Comparison of ENCODE assay signal across 20 cellular contexts in genomic region chr1:15000030-15000429, GRCh38.
DNase-seq lines count a peak whose midpoint lies in the region; ATAC-seq and TF ChIP-seq lines count a peak whose summit lies in the region.
"Had no signal": no experiment of that assay in that cellular context is flagged by ENCODE, and none has a peak within 500 bp of the region (broad histone marks: within the 10 kb centered on the region; RNA-seq: fewer than 3 reads in every experiment).

No MANE protein-coding gene starts in this region.

- TF ChIP-seq CTCF in right atrium auricular region (IDR thresholded peaks at IDR 0.05) (no peak), brain microvascular endothelial cell (IDR thresholded peaks at IDR 0.05; ENCODE audit: low read depth, low read length, missing control alignments) (peak; percentile 20), kidney epithelial cell (IDR thresholded peaks at IDR 0.05; ENCODE audit: insufficient read depth, low read length, poor library complexity, severe bottlenecking) (peak; percentile 10), ascending aorta (IDR thresholded peaks at IDR 0.05) (no peak)

- H3K9me3 ChIP-seq in right atrium auricular region, result no peaks in the 10 kb centered on the region
- H3K9me3 ChIP-seq in ascending aorta, result no peaks in the 10 kb centered on the region

- H3K4me1 ChIP-seq in right atrium auricular region, result peaks cover 0 to 4% of the 10 kb centered on the region in 2 donors
- no peaks in the 10 kb centered on the region for H3K4me1 ChIP-seq in ascending aorta

- H3K4me3 ChIP-seq in right atrium auricular region, result no peak overlapping the region
- no peak overlapping the region for H3K4me3 ChIP-seq in brain microvascular endothelial cell (ENCODE audit: low read depth, low read length)
- no peak overlapping the region for H3K4me3 ChIP-seq in kidney epithelial cell (ENCODE audit: low read depth, low read length)
- no peak overlapping the region for H3K4me3 ChIP-seq in ascending aorta

- H3K27ac ChIP-seq in right atrium auricular region, result no peak overlapping the region
- no peak overlapping the region for H3K27ac ChIP-seq in brain microvascular endothelial cell
- H3K27ac ChIP-seq in ascending aorta, result no peak overlapping the region

- intact Hi-C loops in Right ventricle myocardium inferior (cut with DNase I) (no loop called here), ascending aorta (cut with DNase I) (no loop called here)

- in situ Hi-C loops in brain microvascular endothelial cell (cut with HindIII; ENCODE audit: low pct_ligation_motif_present, low sequenced_read_pairs), result no loop called here

- H3K27me3 ChIP-seq in right atrium auricular region (no peaks in the 10 kb centered on the region), brain microvascular endothelial cell (replicated peaks) (no peaks in the 10 kb centered on the region), kidney epithelial cell (ENCODE audit: control insufficient read depth, insufficient read depth, low read length) (no peaks in the 10 kb centered on the region), ascending aorta (no peaks in the 10 kb centered on the region)

- no peaks in the 10 kb centered on the region for H3K36me3 ChIP-seq in right atrium auricular region
- H3K36me3 ChIP-seq in brain microvascular endothelial cell (replicated peaks), result no peaks in the 10 kb centered on the region
- H3K36me3 ChIP-seq in kidney epithelial cell (ENCODE audit: control insufficient read depth, insufficient read depth, low read length), result no peaks in the 10 kb centered on the region
- H3K36me3 ChIP-seq in ascending aorta, result no peaks in the 10 kb centered on the region

- ATAC-seq in Right ventricle myocardium inferior, result no peak
- ATAC-seq in GM19035 (IDR thresholded peaks at IDR 0.05; ENCODE audit: unreplicated experiment), result no peak

- DNase-seq in Right ventricle myocardium inferior (ENCODE audit: missing footprints), result peak; percentile 7
- no peak for DNase-seq in right atrium auricular region (ENCODE audit: low spot score)
- no peak for DNase-seq in brain microvascular endothelial cell
- no peak for DNase-seq in kidney epithelial cell (ENCODE audit: low read depth)
- no peak for DNase-seq in NCI-H345 treated with DMSO at 0.1 percent for 48 hours (lab: John Stamatoyannopoulos, UW; ENCODE audit: unreplicated experiment)
- DNase-seq in ascending aorta (ENCODE audit: low spot score in 2 of 2), result no peak
- DNase-seq in NCI-H226, result no peak
- DNase-seq: EL, GF-D8, GOT3, IMR-90, MV-4-11, NCI-H1694, NCI-H2081 treated with DMSO at 0.1 percent for 48 hours, NCI-H2171 treated with DMSO at 0.1 percent for 48 hours, NCI-H446 treated with DMSO at 0.1 percent for 48 hours, NCI-H526 treated with DMSO at 0.1 percent for 48 hours, OCI-M1, Right ventricle myocardium superior had no signal

Comparison
In these comparisons a context has a peak if more than half of its experiments do, and no peak if none do; other contexts are left out.
1. CTCF ChIP-seq: peak in brain microvascular endothelial cell (single experiment) and kidney epithelial cell (single experiment); none in right atrium auricular region (0 of 2) and ascending aorta (0 of 3).